Comparison of ENCODE assay signal across 25 cellular contexts in the genomic region with DNA sequence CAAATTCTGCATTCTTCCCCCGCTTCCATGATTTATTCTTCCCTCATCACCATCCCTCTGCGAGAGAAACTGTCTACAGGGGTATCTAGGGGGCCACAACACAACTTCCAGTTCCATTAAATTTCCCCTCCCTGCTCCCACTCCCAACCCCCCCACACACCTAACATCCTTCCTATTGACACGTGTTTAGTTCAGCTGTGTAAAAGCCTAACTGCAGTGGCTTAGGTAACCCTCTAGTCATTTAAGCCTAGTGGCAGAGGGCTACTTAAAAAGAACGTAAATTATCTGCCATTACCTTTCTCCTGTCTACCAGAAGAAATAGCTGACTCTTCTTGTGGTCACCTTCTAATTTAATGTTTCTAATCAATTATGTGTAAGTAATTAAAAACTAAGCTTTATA. TPM values are rescaled to one million over a fixed set of nuclear protein-coding genes. Genes with fewer than 3 reads are reported as not detected.
DNase-seq lines count a peak whose midpoint lies in the region; ATAC-seq, FAIRE-seq and TF ChIP-seq lines count a peak whose summit lies in the region.
"Had no signal": no experiment of that assay in that cellular context is flagged by ENCODE, and none has a peak within 500 bp of the region (broad histone marks: within the 10 kb centered on the region; RNA-seq: fewer than 3 reads in every experiment).

No MANE protein-coding gene starts in this region.

- DNase-seq in WTC11 (ENCODE audit: low spot score) = no peak
- DNase-seq in keratinocyte (ENCODE audit: low read depth, low spot score) = no peak
- DNase-seq in progenitor cell of endocrine pancreas (ENCODE audit: low spot score, unreplicated experiment) = no peak
- no peak for DNase-seq in DMS79 treated with DMSO at 0.1 percent for 48 hours (lab: John Stamatoyannopoulos, UW)
- no peak for DNase-seq in activated CD4-positive, alpha-beta T cell treated with anti-CD3 and anti-CD28 coated beads, Interleukin-2, amount 50 U/mL, for 1 hour
- DNase-seq in NCI-H2107 treated with DMSO at 0.1 percent for 48 hours (lab: John Stamatoyannopoulos, UW; ENCODE audit: unreplicated experiment) = no peak
- DNase-seq: activated CD4-positive, alpha-beta T cell treated with anti-CD3 and anti-CD28 coated beads, Interleukin-2, amount 50 U/mL, for 4 hours; activated naive CD4-positive, alpha-beta T cell treated with anti-CD3 and anti-CD28 coated beads, Interleukin-2, amount 50 U/mL, for 16 hours; anterior cingulate cortex; caudate nucleus; Karpas-422; kidney; lower lobe of right lung; NCI-H1436; NCI-H2107; NCI-H510A treated with DMSO at 0.1 percent for 48 hours; SJCRH30; stimulated activated naive CD4-positive, alpha-beta T cell; testis; uterus had no signal

- dilution Hi-C loops in keratinocyte (cut with MboI; ENCODE audit: extremely low pct_ligation_motif_present, low sequenced_read_pairs) = no loop called here

- H2AFZ ChIP-seq in keratinocyte (ENCODE audit: control insufficient read depth, low read length) = no peak overlapping the region

- H3K36me3 ChIP-seq in HUES48 (ENCODE audit: control insufficient read depth, insufficient read depth, low read length) (peaks cover 11% of the 10 kb centered on the region; the same call in 1 of the 2 replicates), keratinocyte (ENCODE audit: control insufficient read depth in 2 of 2, extremely low read depth in 1 of 2, insufficient read depth in 2 of 2, low read length in 2 of 2) (peaks cover 0 to 7% of the 10 kb centered on the region in 2 experiments)
- H3K36me3 ChIP-seq: prostate gland, uterus had no signal

- H3K9me1 ChIP-seq in keratinocyte (ENCODE audit: control insufficient read depth, extremely low read depth, insufficient read depth, low read length) = no peaks in the 10 kb centered on the region

- H3K9ac ChIP-seq in HUES48 (ENCODE audit: low read depth, low read length) (no peak overlapping the region), keratinocyte (ENCODE audit: control insufficient read depth, extremely low read depth, insufficient read depth, low read length) (no peak overlapping the region)

- H3K27ac Mint-ChIP-seq in WTC11 = no peak overlapping the region
- peak overlapping the region; percentile 24 for H3K27ac Mint-ChIP-seq in progenitor cell of endocrine pancreas

- CTCF ChIA-PET in WTC11 (lab: Charles Lee) = no interaction called here

- H3K27ac ChIP-seq in HUES48 (ENCODE audit: low read depth, low read length) = peak overlapping the region; percentile 52
- H3K27ac ChIP-seq in keratinocyte (ENCODE audit: control insufficient read depth, insufficient read depth, low read length) = peak overlapping the region; percentile 47
- H3K27ac ChIP-seq: lower lobe of right lung, prostate gland, SJCRH30, testis, uterus had no signal

- POLR2A ChIA-PET in WTC11 (lab: Charles Lee) = interaction anchor here (0.6 to 0.7 kb wide), 2 partner anchors 16 to 306 kb away, joined by 5 read pairs; no protein-coding TSS in a partner anchor

- H3K4me1 ChIP-seq in HUES48 (ENCODE audit: control insufficient read depth, insufficient read depth, low read length) = peaks cover 14% of the 10 kb centered on the region
- peaks cover 15% of the 10 kb centered on the region for H3K4me1 ChIP-seq in keratinocyte (ENCODE audit: control insufficient read depth, extremely low read depth, insufficient read depth, low read length)
- H3K4me1 ChIP-seq: prostate gland, SJCRH30, testis had no signal

- no peaks in the 10 kb centered on the region for H3K9me3 ChIP-seq in HUES48 (ENCODE audit: control insufficient read depth, insufficient read depth, low read length)
- H3K9me3 ChIP-seq in keratinocyte (ENCODE audit: control insufficient read depth, low read depth, low read length) = no peaks in the 10 kb centered on the region
- H3K9me3 ChIP-seq: lower lobe of right lung, prostate gland, SJCRH30, testis, uterus had no signal

- H3K4me1 Mint-ChIP-seq in WTC11 (peaks cover 22% of the 10 kb centered on the region), progenitor cell of endocrine pancreas (ENCODE audit: low read depth) (peaks cover 5% of the 10 kb centered on the region)

- no peak for TF ChIP-seq CTCF in WTC11 (IDR thresholded peaks at IDR 0.05)
- TF ChIP-seq CTCF in keratinocyte (optimal IDR thresholded peaks at IDR 0.05 in 1 of 3, IDR thresholded peaks at IDR 0.05 in 1 of 3, conservative IDR thresholded peaks at IDR 0.05 in 1 of 3; ENCODE audit: extremely low read depth in 1 of 3, insufficient read depth in 2 of 3, low read length in 3 of 3) = no peak
- TF ChIP-seq CTCF in progenitor cell of endocrine pancreas (IDR thresholded peaks at IDR 0.05; ENCODE audit: unreplicated experiment) = no peak

- H3K4me2 ChIP-seq in keratinocyte (ENCODE audit: control insufficient read depth, extremely low read depth, insufficient read depth, low read depth, low read length) = no peak overlapping the region

- no peaks in the 10 kb centered on the region for H3K9me3 Mint-ChIP-seq in WTC11
- no peaks in the 10 kb centered on the region for H3K9me3 Mint-ChIP-seq in progenitor cell of endocrine pancreas (ENCODE audit: low read depth)

- H3K79me2 ChIP-seq in keratinocyte (ENCODE audit: control insufficient read depth, insufficient read depth, low read length) = peaks cover 5% of the 10 kb centered on the region

- no peaks in the 10 kb centered on the region for H3K27me3 ChIP-seq in HUES48 (ENCODE audit: control insufficient read depth, insufficient read depth, low read length)
- no peaks in the 10 kb centered on the region for H3K27me3 ChIP-seq in keratinocyte (ENCODE audit: control insufficient read depth, extremely low read depth, insufficient read depth, low read length)
- H3K27me3 ChIP-seq: SJCRH30, testis, uterus had no signal

- no peak overlapping the region for H3K4me3 ChIP-seq in HUES48 (ENCODE audit: low read depth, low read length)
- no peak overlapping the region for H3K4me3 ChIP-seq in keratinocyte (ENCODE audit: control insufficient read depth in 2 of 3, extremely low read depth in 1 of 3, insufficient read depth in 2 of 3, low read depth in 1 of 3, low read length in 3 of 3)
- H3K4me3 ChIP-seq: lower lobe of right lung, prostate gland, SJCRH30, testis, uterus had no signal

- H3K36me3 Mint-ChIP-seq in WTC11 (peaks cover 3% of the 10 kb centered on the region; the same call in 1 of the 2 replicates), progenitor cell of endocrine pancreas (ENCODE audit: insufficient read depth) (peaks cover 10% of the 10 kb centered on the region)

- H3K27me3 Mint-ChIP-seq in WTC11 (ENCODE audit: low read depth) (no peaks in the 10 kb centered on the region), progenitor cell of endocrine pancreas (no peaks in the 10 kb centered on the region)

- no peaks in the 10 kb centered on the region for H4K20me1 ChIP-seq in keratinocyte (ENCODE audit: control insufficient read depth, extremely low read depth, insufficient read depth, low read length)

- no peak for FAIRE-seq in keratinocyte (lab: Jason Lieb, UNC)
- FAIRE-seq: D721Med had no signal

- H3K4me3 Mint-ChIP-seq in WTC11 (no peak overlapping the region), progenitor cell of endocrine pancreas (ENCODE audit: low read depth) (no peak overlapping the region)

- ATAC-seq in WTC11 = peak; percentile 56
- ATAC-seq: HCT116, lower lobe of right lung, Panc1 had no signal

TF ChIP-seq in WTC11, 78 proteins besides CTCF, POLR2A, EP300 and RAD21:
- TF ChIP-seq ZNF263 (CRISPR knock-in tag; IDR thresholded peaks at IDR 0.05; ENCODE audit: low read depth) = no peak
- no peak for TF ChIP-seq JAZF1 (CRISPR knock-in tag; IDR thresholded peaks at IDR 0.05)
- no peak for TF ChIP-seq ELF4 (CRISPR knock-in tag; IDR thresholded peaks at IDR 0.05; ENCODE audit: low read depth)
TF ChIP-seq in WTC11: peak in this region for 0.

RNA-seq across cellular contexts. Expression of gene ZNF148, which starts 56.3 kb away (rescaled TPM):
- total RNA-seq in WTC11 (2021) = 19.4 to 20.0 TPM (median 19.7 TPM) in 3 replicates
- 16.1 to 21.4 TPM (median 16.7 TPM) in 3 replicates for polyA plus RNA-seq in keratinocyte
- polyA plus RNA-seq in keratinocyte (2011; ENCODE audit: low read depth) = 25.8 TPM
- polyA plus RNA-seq in keratinocyte (2011; cell fraction: cytosol; rRNA removed) = 7.6 and 17.2 TPM in 2 replicates
- 20.4 and 21.2 TPM in 2 replicates for polyA plus RNA-seq in keratinocyte (2011; cell fraction: nucleus; rRNA removed)
- polyA plus RNA-seq in keratinocyte (2012; ENCODE audit: low replicate concordance) = 12.7 and 20.0 TPM in 2 replicates
- 16.0 to 113 TPM (median 67.4 TPM) in 3 replicates for polyA minus RNA-seq in keratinocyte
- polyA minus RNA-seq in keratinocyte (2011; cell fraction: cytosol; rRNA and poly(A)+ RNA removed) = 20.1 TPM
- 24.0 and 66.2 TPM in 2 replicates for polyA minus RNA-seq in keratinocyte (2011; cell fraction: nucleus; rRNA and poly(A)+ RNA removed)
- total RNA-seq in progenitor cell of endocrine pancreas = 48.6 and 53.7 TPM in 2 replicates
